Comparison of ENCODE assay signal across 11 cellular contexts in genomic region chr2:69902213-69902922, GRCh38. TPM values are rescaled to one million over a fixed set of nuclear protein-coding genes. Genes with fewer than 3 reads are reported as not detected.
DNase-seq lines count a peak whose midpoint lies in the region; ATAC-seq, FAIRE-seq and TF ChIP-seq lines count a peak whose summit lies in the region.
"Had no signal": no experiment of that assay in that cellular context is flagged by ENCODE, and none has a peak within 500 bp of the region (broad histone marks: within the 10 kb centered on the region; RNA-seq: fewer than 3 reads in every experiment).

No MANE protein-coding gene starts in this region.

- no peaks in the 10 kb centered on the region for H3K9me3 Mint-ChIP-seq in stimulated activated memory B cell treated with anti-CD40 and anti-IgM and Interleukin-4, amounts not matched to agents 10 μg/mL and 1 μg/mL and 100 μg/mL, for 72 hours

- intact Hi-C loops in dorsolateral prefrontal cortex (cut with DNase I) = no loop called here

- DNase-seq in activated CD4-positive, CD25-positive, alpha-beta regulatory T cell treated with anti-CD3 and anti-CD28 coated beads, Interleukin-2, amount 50 U/mL, for 72 hours = no peak
- DNase-seq in dorsolateral prefrontal cortex (peak in 3 of 10 donors; percentile 15 to 47 (median 31)), RCC 7860 (ENCODE audit: low spot score) (no peak), foreskin fibroblast (no peak)
- DNase-seq: effector CD8-positive, alpha-beta T cell had no signal

- H3K4me1 Mint-ChIP-seq in stimulated activated memory B cell treated with anti-CD40 and anti-IgM and Interleukin-4, amounts not matched to agents 10 μg/mL and 1 μg/mL and 100 μg/mL, for 72 hours = peaks cover 34% of the 10 kb centered on the region

- H3K27ac Mint-ChIP-seq in stimulated activated memory B cell treated with anti-CD40 and anti-IgM and Interleukin-4, amounts not matched to agents 10 μg/mL and 1 μg/mL and 100 μg/mL, for 72 hours = peak overlapping the region; percentile 95

- no peaks in the 10 kb centered on the region for H3K27me3 ChIP-seq in dorsolateral prefrontal cortex

- peaks cover 49% of the 10 kb centered on the region for H3K36me3 Mint-ChIP-seq in stimulated activated memory B cell treated with anti-CD40 and anti-IgM and Interleukin-4, amounts not matched to agents 10 μg/mL and 1 μg/mL and 100 μg/mL, for 72 hours

- FAIRE-seq in RCC 7860 (lab: Jason Lieb, UNC) = no peak

- peak overlapping the region; percentile 84 for H3K4me3 Mint-ChIP-seq in stimulated activated memory B cell treated with anti-CD40 and anti-IgM and Interleukin-4, amounts not matched to agents 10 μg/mL and 1 μg/mL and 100 μg/mL, for 72 hours

- H3K4me3 ChIP-seq in dorsolateral prefrontal cortex = peak overlapping the region in 46 of 59 donors; percentile 4 to 49 (median 32)
- H3K4me3 ChIP-seq in foreskin fibroblast (ENCODE audit: low read depth in 1 of 2, low read length in 2 of 2) = no peak overlapping the region
- H3K4me3 ChIP-seq: psoas muscle had no signal

- peak; percentile 17 to 25 for ATAC-seq in activated CD4-positive, CD25-positive, alpha-beta regulatory T cell treated with anti-CD3 and anti-CD28 coated beads, Interleukin-2, amount 50 U/mL, for 24 hours
- ATAC-seq in stimulated activated memory B cell treated with anti-CD40 and anti-IgM and Interleukin-4, amounts not matched to agents 10 μg/mL and 1 μg/mL and 100 μg/mL, for 72 hours = peak; percentile 81
- no peak for ATAC-seq in HG03571 (IDR thresholded peaks at IDR 0.05; ENCODE audit: unreplicated experiment)
- ATAC-seq: psoas muscle had no signal

- TF ChIP-seq POLR2A in Raji (IDR thresholded peaks at IDR 0.05; ENCODE audit: insufficient read depth, low read depth, low read length) = 0 out of 2 replicates have a peak, but pooled peaks have one; percentile 33

- peak overlapping the region in 45 of 59 donors; percentile 0 to 78 (median 50) for H3K27ac ChIP-seq in dorsolateral prefrontal cortex
- H3K27ac ChIP-seq: 22Rv1, psoas muscle had no signal

- no peak for TF ChIP-seq CTCF in dorsolateral prefrontal cortex (IDR thresholded peaks at IDR 0.05 in 54 of 56, conservative IDR thresholded peaks at IDR 0.05 in 2 of 56; ENCODE audit: low read depth in 1 of 56, partially characterized antibody in 56 of 56)
- no peak for TF ChIP-seq CTCF in foreskin fibroblast (IDR thresholded peaks at IDR 0.05; ENCODE audit: low read depth, low read length)

- no peaks in the 10 kb centered on the region for H3K27me3 Mint-ChIP-seq in stimulated activated memory B cell treated with anti-CD40 and anti-IgM and Interleukin-4, amounts not matched to agents 10 μg/mL and 1 μg/mL and 100 μg/mL, for 72 hours

RNA-seq across cellular contexts. Expression of gene SNRNP27, which starts 8.6 kb away (rescaled TPM):
- 10 to 100 TPM; 37.8 to 95.6 (median 69.7) TPM for total RNA-seq in dorsolateral prefrontal cortex

RNA-seq across cellular contexts. Expression of gene MXD1, which starts 12.5 kb away (rescaled TPM):
- 10 to 100 TPM; 12.4 to 45.6 (median 20.6) TPM for total RNA-seq in dorsolateral prefrontal cortex

RNA-seq across cellular contexts. Expression of gene ASPRV1, which starts 59.1 kb away (rescaled TPM):
- 10 to 100 TPM in 26 of 120 experiments, 1 to 10 TPM in 94; 5.0 to 15.7 (median 8.2) TPM for total RNA-seq in dorsolateral prefrontal cortex

Comparison
In these comparisons a context has a peak if more than half of its experiments do, and no peak if none do; other contexts are left out.
1. H3K4me3 ChIP-seq: peak in dorsolateral prefrontal cortex (46 of 59); none in foreskin fibroblast (0 of 2).